11 cellular contexts compared by ENCODE assay signal in the genomic region with DNA sequence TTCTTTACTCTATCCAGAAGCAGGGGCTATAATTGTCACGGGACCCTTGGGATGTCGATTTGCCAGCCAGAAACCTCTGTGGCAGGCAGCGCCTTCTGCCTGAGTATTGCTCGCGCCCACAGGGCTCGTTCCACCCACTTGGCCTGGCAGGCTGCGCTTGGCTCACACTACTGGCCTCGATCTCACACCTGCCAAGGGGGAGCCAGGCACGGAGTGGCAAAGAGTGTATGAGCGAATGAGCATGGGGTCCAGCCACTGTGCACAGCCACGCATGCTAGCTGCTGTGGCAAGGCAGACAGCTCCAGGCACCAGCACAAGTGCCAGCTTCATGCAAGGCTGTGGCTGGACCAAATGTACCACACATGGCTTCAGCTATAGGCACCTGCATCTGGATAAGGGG.
"Had no signal": no experiment of that assay in that cellular context is flagged by ENCODE, and none has a peak within 500 bp of the region (broad histone marks: within the 10 kb centered on the region; RNA-seq: fewer than 3 reads in every experiment).

No MANE protein-coding gene starts in this region.

- H3K4me3 Mint-ChIP-seq: immature natural killer cell, naive B cell, nephron progenitor cell had no signal

- H3K27me3 Mint-ChIP-seq: naive B cell had no signal

- H3K9me3 Mint-ChIP-seq: nephron progenitor cell had no signal

- DNase-seq: effector memory CD4-positive, alpha-beta T cell; immature natural killer cell; left cardiac atrium; left ventricle myocardium superior; mesendoderm; naive B cell; nephron progenitor cell; stimulated activated CD4-positive, alpha-beta T cell treated with anti-CD3 and anti-CD28 coated beads, Interleukin-2, amount 100 ng/mL, for 48 hours; stimulated activated naive CD4-positive, alpha-beta T cell treated with Interleukin-2 at 50 U/mL for 16 hours; trophoblast cell had no signal

- H3K36me3 Mint-ChIP-seq: immature natural killer cell, naive B cell had no signal

- H3K27ac Mint-ChIP-seq: immature natural killer cell, nephron progenitor cell had no signal

- H3K4me1 Mint-ChIP-seq: immature natural killer cell, naive B cell had no signal

- ATAC-seq: esophagus mucosa, left cardiac atrium, left ventricle myocardium superior had no signal
